ENCODE assay signal across 20 cellular contexts in genomic region chr1:75954594-75954993, GRCh38. TPM values are rescaled to one million over a fixed set of nuclear protein-coding genes. Genes with fewer than 3 reads are reported as not detected.
DNase-seq lines count a peak whose midpoint lies in the region; ATAC-seq, FAIRE-seq and TF ChIP-seq lines count a peak whose summit lies in the region.
"Had no signal": no experiment of that assay in that cellular context is flagged by ENCODE, and none has a peak within 500 bp of the region (broad histone marks: within the 10 kb centered on the region; RNA-seq: fewer than 3 reads in every experiment).

No MANE protein-coding gene starts in this region.

- ATAC-seq in PC-3 (no peak), GM18519 (IDR thresholded peaks at IDR 0.05; ENCODE audit: low FRiP score, unreplicated experiment) (no peak), HG03159 (IDR thresholded peaks at IDR 0.05; ENCODE audit: unreplicated experiment) (no peak)
- ATAC-seq: body of pancreas, gastroesophageal sphincter had no signal

- H3K27ac Mint-ChIP-seq in Calu3 (ENCODE audit: unreplicated experiment) = peak overlapping the region; percentile 95
- H3K27ac Mint-ChIP-seq: activated naive CD4-positive, alpha-beta T cell treated with anti-CD3 and anti-CD28 coated beads for 36 hours; memory B cell; nephron had no signal

- no peaks in the 10 kb centered on the region for H3K27me3 Mint-ChIP-seq in Calu3 (ENCODE audit: unreplicated experiment)

- no peak overlapping the region for H3K27ac ChIP-seq in PC-3 (ENCODE audit: low read length)
- H3K27ac ChIP-seq in Peyer's patch = no peak overlapping the region
- H3K27ac ChIP-seq: body of pancreas, gastroesophageal sphincter had no signal

- H3K4me1 Mint-ChIP-seq in Calu3 (ENCODE audit: low read depth, unreplicated experiment) = peaks cover 60% of the 10 kb centered on the region
- H3K4me1 Mint-ChIP-seq: memory B cell, nephron had no signal

- POLR2A ChIA-PET in PC-3 (lab: Charles Lee; ENCODE audit: unreplicated experiment) = no interaction called here

- BruUV-seq in Calu3 (replicated peaks; lab: Mats Ljungman, UMichigan) (no TSS peak), PC-3 (replicated peaks; lab: Mats Ljungman, UMichigan) (no TSS peak)

- H3K36me3 Mint-ChIP-seq in Calu3 (ENCODE audit: insufficient read depth, unreplicated experiment) = no peaks in the 10 kb centered on the region
- H3K36me3 Mint-ChIP-seq: memory B cell had no signal

- TF ChIP-seq CTCF in Calu3 (IDR thresholded peaks at IDR 0.05; ENCODE audit: unreplicated experiment) (no peak), PC-3 (conservative IDR thresholded peaks at IDR 0.05; ENCODE audit: low read depth, low read length) (no peak), bronchial epithelial cell (IDR thresholded peaks at IDR 0.05; ENCODE audit: insufficient read depth, low read length, severe bottlenecking) (no peak), Peyer's patch (IDR thresholded peaks at IDR 0.05) (no peak)

- H3K79me2 ChIP-seq in PC-3 (ENCODE audit: low read length) = no peaks in the 10 kb centered on the region

- intact Hi-C loops in Calu3 (cut with micrococcal nuclease; ENCODE audit: unreplicated experiment) (no loop called here), PC-3 (cut with micrococcal nuclease) (no loop called here)

- H3K4me2 ChIP-seq in PC-3 (ENCODE audit: low read length) = no peak overlapping the region

- no peaks in the 10 kb centered on the region for H4K20me1 ChIP-seq in PC-3 (ENCODE audit: low read length)

- no peak overlapping the region for H2AFZ ChIP-seq in PC-3 (ENCODE audit: low read length)

- H3K27me3 ChIP-seq in PC-3 (ENCODE audit: low read length) (no peaks in the 10 kb centered on the region), bronchial epithelial cell (ENCODE audit: control insufficient read depth, insufficient read depth, low read length) (no peaks in the 10 kb centered on the region), Peyer's patch (no peaks in the 10 kb centered on the region)
- H3K27me3 ChIP-seq: body of pancreas, gastroesophageal sphincter had no signal

- TF ChIP-seq POLR2A in Peyer's patch (IDR thresholded peaks at IDR 0.05) = no peak

- H3K4me3 Mint-ChIP-seq in Calu3 (ENCODE audit: low read depth, unreplicated experiment) = no peak overlapping the region
- H3K4me3 Mint-ChIP-seq: activated naive CD4-positive, alpha-beta T cell treated with anti-CD3 and anti-CD28 coated beads for 36 hours; memory B cell; nephron had no signal

- H3F3A ChIP-seq in PC-3 (ENCODE audit: low read length, unreplicated experiment) = no peaks in the 10 kb centered on the region

- CTCF ChIA-PET in Calu3 (lab: Charles Lee) = no interaction called here
- CTCF ChIA-PET in PC-3 (lab: Charles Lee) = no interaction called here

- DNase-seq in Calu3 = peak; percentile 2
- peak; percentile 44 for DNase-seq in PC-3
- peak; percentile 72 for DNase-seq in bronchial epithelial cell (ENCODE audit: low read depth)
- peak; percentile 64 for DNase-seq in kidney tubule cell (ENCODE audit: low spot score)
- DNase-seq in Peyer's patch = no peak
- DNase-seq in HuH-7 (ENCODE audit: low spot score) = no peak
- DNase-seq: activated CD4-positive, alpha-beta T cell treated with anti-CD3 and anti-CD28 coated beads for 48 hours; activated naive CD4-positive, alpha-beta T cell treated with anti-CD3 and anti-CD28 coated beads for 36 hours; body of pancreas; DMS79; MV-4-11; NCI-H748 treated with DMSO at 0.1 percent for 48 hours; SHP77; T-helper 9 cell had no signal

- no peaks in the 10 kb centered on the region for H3K9me3 ChIP-seq in PC-3 (ENCODE audit: low read length)
- no peaks in the 10 kb centered on the region for H3K9me3 ChIP-seq in Peyer's patch
- H3K9me3 ChIP-seq: body of pancreas, gastroesophageal sphincter had no signal

- H3K9ac ChIP-seq in PC-3 (ENCODE audit: low read length) = no peak overlapping the region

- H3K4me3 ChIP-seq in PC-3 (ENCODE audit: low read length) (no peak overlapping the region), bronchial epithelial cell (ENCODE audit: low read depth, low read length) (no peak overlapping the region), Peyer's patch (no peak overlapping the region)
- H3K4me3 ChIP-seq: body of pancreas, gastroesophageal sphincter had no signal

- H3K4me1 ChIP-seq in PC-3 (ENCODE audit: insufficient read depth, low read length) = 0 out of 2 replicates have a peak, but pooled peaks cover 8% of the 10 kb centered on the region
- no peaks in the 10 kb centered on the region for H3K4me1 ChIP-seq in Peyer's patch
- H3K4me1 ChIP-seq: body of pancreas, gastroesophageal sphincter had no signal

- no peak for FAIRE-seq in bronchial epithelial cell (lab: Jason Lieb, UNC)

- no peaks in the 10 kb centered on the region for H3K9me2 ChIP-seq in PC-3 (replicated peaks; ENCODE audit: low read length)

- H3K9me3 Mint-ChIP-seq in Calu3 (ENCODE audit: low read depth, unreplicated experiment) = peaks cover 2% of the 10 kb centered on the region
- H3K9me3 Mint-ChIP-seq: activated naive CD4-positive, alpha-beta T cell treated with anti-CD3 and anti-CD28 coated beads for 36 hours; memory B cell; nephron had no signal

- H3K36me3 ChIP-seq in PC-3 (ENCODE audit: low read depth, low read length) (no peaks in the 10 kb centered on the region), bronchial epithelial cell (ENCODE audit: control insufficient read depth, insufficient read depth, low read length) (no peaks in the 10 kb centered on the region), Peyer's patch (no peaks in the 10 kb centered on the region)
- H3K36me3 ChIP-seq: gastroesophageal sphincter had no signal

RNA-seq across cellular contexts. Expression of gene ASB17, which starts 22.4 kb away (rescaled TPM):
- not detected in 2 replicates for total RNA-seq in Calu3 (2022)
- not detected in 2 replicates for total RNA-seq in PC-3 (2014; rRNA removed)
- total RNA-seq in bronchial epithelial cell = not detected in 2 replicates
- total RNA-seq in Peyer's patch = not detected
- total RNA-seq: activated naive CD4-positive, alpha-beta T cell treated with anti-CD3 and anti-CD28 coated beads for 36 hours; body of pancreas; gastroesophageal sphincter; pulmonary artery endothelial cell had no signal

Comparison
In these comparisons a context has a peak if more than half of its experiments do, and no peak if none do; other contexts are left out.
1. DNase-seq: peak in Calu3 (single experiment), PC-3 (single experiment), bronchial epithelial cell (single experiment) and kidney tubule cell (single experiment); none in Peyer's patch (0 of 3) and HuH-7 (single experiment).